In genomic region chr9:110892689-110893088, GRCh38 we compare ENCODE assay signal across 20 cellular contexts.
DNase-seq lines count a peak whose midpoint lies in the region; ATAC-seq, FAIRE-seq and TF ChIP-seq lines count a peak whose summit lies in the region.
"Had no signal": no experiment of that assay in that cellular context is flagged by ENCODE, and none has a peak within 500 bp of the region (broad histone marks: within the 10 kb centered on the region; RNA-seq: fewer than 3 reads in every experiment).

No MANE protein-coding gene starts in this region.

- peaks cover 18% of the 10 kb centered on the region for H3K4me1 ChIP-seq in A549
- H3K4me1 ChIP-seq in IMR-90 (ENCODE audit: control insufficient read depth, insufficient read depth, low read length), result peaks cover 7% of the 10 kb centered on the region
- no peaks in the 10 kb centered on the region for H3K4me1 ChIP-seq in GM12878 (ENCODE audit: control insufficient read depth, insufficient read depth, low read length)
- peaks cover 6% of the 10 kb centered on the region for H3K4me1 ChIP-seq in mesenchymal stem cell (ENCODE audit: control insufficient read depth, insufficient read depth, low read depth, low read length)
- no peaks in the 10 kb centered on the region for H3K4me1 ChIP-seq in breast epithelium
- H3K4me1 ChIP-seq: HAP-1 had no signal

- H2AK9ac ChIP-seq in IMR-90 (replicated peaks; ENCODE audit: low read depth, low read length, poor library complexity), result no peak overlapping the region

- H3K27ac Mint-ChIP-seq in natural killer cell, result no peak overlapping the region
- H3K27ac Mint-ChIP-seq: CD4-positive, alpha-beta memory T cell had no signal

- no peak overlapping the region for H4K91ac ChIP-seq in IMR-90 (ENCODE audit: insufficient read depth, low read depth, low read length)
- H4K91ac ChIP-seq in mesenchymal stem cell (ENCODE audit: low read length), result peak overlapping the region; percentile 39

- H2AK5ac ChIP-seq in IMR-90 (ENCODE audit: low read depth, low read length) (peak overlapping the region; percentile 39; the same call in 1 of the 2 replicates), mesenchymal stem cell (ENCODE audit: low read length, severe bottlenecking) (no peak overlapping the region)

- intact Hi-C loops in IMR-90 (cut with micrococcal nuclease) (no loop called here), GM12878 (cut with micrococcal nuclease; ENCODE audit: unreplicated experiment) (no loop called here), natural killer cell (cut with micrococcal nuclease) (no loop called here), breast epithelium (cut with DNase I; ENCODE audit: low total_unique reads) (no loop called here)

- H3K9ac ChIP-seq in IMR-90 (ENCODE audit: low read depth, low read length), result no peak overlapping the region
- no peak overlapping the region for H3K9ac ChIP-seq in GM12878 (ENCODE audit: control insufficient read depth, insufficient read depth, low read length)
- H3K9ac ChIP-seq in mesenchymal stem cell (ENCODE audit: low read length), result no peak overlapping the region
- H3K9ac ChIP-seq: GM23248 had no signal

- 0 out of 3 replicates have a peak, but pooled peaks cover 3% of the 10 kb centered on the region for H3K9me3 ChIP-seq in A549
- H3K9me3 ChIP-seq in IMR-90 (ENCODE audit: control insufficient read depth, insufficient read depth, low read length), result no peaks in the 10 kb centered on the region
- H3K9me3 ChIP-seq in GM12878 (replicated peaks; ENCODE audit: control insufficient read depth, insufficient read depth, low read length), result no peaks in the 10 kb centered on the region
- no peaks in the 10 kb centered on the region for H3K9me3 ChIP-seq in mesenchymal stem cell (ENCODE audit: control insufficient read depth, low read length)
- H3K9me3 ChIP-seq in breast epithelium, result no peaks in the 10 kb centered on the region
- H3K9me3 ChIP-seq: HAP-1 had no signal

- H3K9me3 Mint-ChIP-seq in natural killer cell, result peaks cover 5 to 8% of the 10 kb centered on the region in 2 donors

- TF ChIP-seq RAD21 in A549 (conservative IDR thresholded peaks at IDR 0.05 in 1 of 2, IDR thresholded peaks at IDR 0.05 in 1 of 2), result no peak
- no peak for TF ChIP-seq RAD21 in IMR-90 (IDR thresholded peaks at IDR 0.05; ENCODE audit: low read length)
- no peak for TF ChIP-seq RAD21 in GM12878 (IDR thresholded peaks at IDR 0.05; ENCODE audit: insufficient read depth, low read depth, low read length)

- in situ Hi-C loops in IMR-90 (cut with MboI; ENCODE audit: low sequenced_read_pairs), result no loop called here
- in situ Hi-C loops in GM12878 (cut with MboI), result no loop called here

- H4K20me1 ChIP-seq in IMR-90 (ENCODE audit: insufficient read depth, low read length) (peaks cover 7% of the 10 kb centered on the region; the same call in 1 of the 2 replicates), GM12878 (ENCODE audit: control insufficient read depth, insufficient read depth) (no peaks in the 10 kb centered on the region)

- TF ChIP-seq CTCF in A549 (IDR thresholded peaks at IDR 0.05) (no peak), IMR-90 (conservative IDR thresholded peaks at IDR 0.05; ENCODE audit: low read depth, low read length) (no peak), GM12878 (IDR thresholded peaks at IDR 0.05 in 2 of 3, conservative IDR thresholded peaks at IDR 0.05 in 1 of 3; ENCODE audit: control insufficient read depth in 2 of 3, extremely low read depth in 1 of 3, insufficient read depth in 1 of 3, low read depth in 3 of 3, low read length in 3 of 3) (no peak), natural killer cell (IDR thresholded peaks at IDR 0.05) (no peak), breast epithelium (IDR thresholded peaks at IDR 0.05) (no peak)

- H3K4me3 ChIP-seq in A549 (no peak overlapping the region), IMR-90 (ENCODE audit: insufficient read depth, low read depth, low read length) (no peak overlapping the region), GM12878 (no peak overlapping the region), mesenchymal stem cell (ENCODE audit: insufficient read depth in 1 of 2, low read depth in 1 of 2, low read length in 2 of 2) (no peak overlapping the region), breast epithelium (no peak overlapping the region)
- H3K4me3 ChIP-seq: GM23248, HAP-1, K562 had no signal

- H3K23ac ChIP-seq in IMR-90 (ENCODE audit: low read depth, low read length) (no peak overlapping the region), mesenchymal stem cell (ENCODE audit: low read length in 2 of 2) (no peak overlapping the region)

- CTCF ChIA-PET in A549 (lab: Yijun Ruan, JAX), result no interaction called here
- CTCF ChIA-PET in IMR-90 (lab: Yijun Ruan, JAX), result no interaction called here
- CTCF ChIA-PET in GM12878 (lab: Yijun Ruan, JAX), result interaction anchor here (1.1 kb wide), 1 partner anchor 9 kb away, joined by 3 read pairs; no protein-coding TSS in a partner anchor

- no peak overlapping the region for H2BK120ac ChIP-seq in IMR-90 (ENCODE audit: low read depth, low read length)
- H2BK120ac ChIP-seq in mesenchymal stem cell (ENCODE audit: low read depth, low read length), result no peak overlapping the region

- peak overlapping the region; percentile 64 to 80; a peak in 5 of 6 replicates for H3K27ac ChIP-seq in A549
- H3K27ac ChIP-seq in IMR-90 (ENCODE audit: insufficient read depth, low read length), result peak overlapping the region; percentile 81
- no peak overlapping the region for H3K27ac ChIP-seq in GM12878 (ENCODE audit: control insufficient read depth, insufficient read depth)
- H3K27ac ChIP-seq in mesenchymal stem cell (ENCODE audit: low read length, poor library complexity, severe bottlenecking), result peak overlapping the region; percentile 24
- H3K27ac ChIP-seq in breast epithelium, result peak overlapping the region in 1 of 2 donors; percentile 35
- H3K27ac ChIP-seq: 22Rv1, C4-2B, GM23248, HL-60 had no signal

- 88% methylated on average over 1 of the region's 1 CpG for WGBS in A549 (ENCODE audit: missing lambda C conversion rate)
- WGBS in IMR-90 (ENCODE audit: extremely low coverage in 2 of 2, insufficient read length in 1 of 2), 2 experiments, result no CpG with 5 or more reads among the region's 1 CpG
- 0% methylated on average over 1 of the region's 1 CpG for WGBS in GM12878 (ENCODE audit: insufficient coverage, insufficient replicate concordance, low lambda C conversion rate, missing lambda C conversion rate)
- 100% methylated on average over 1 of the region's 1 CpG for WGBS in mesenchymal stem cell

- H3K27me3 ChIP-seq in IMR-90 (ENCODE audit: control insufficient read depth, insufficient read depth, low read length) (no peaks in the 10 kb centered on the region), GM12878 (replicated peaks in 1 of 2; ENCODE audit: control insufficient read depth in 2 of 2, insufficient read depth in 2 of 2, low read length in 1 of 2) (no peaks in the 10 kb centered on the region), mesenchymal stem cell (ENCODE audit: control insufficient read depth in 1 of 2, insufficient read depth in 1 of 2, low read length in 2 of 2) (no peaks in the 10 kb centered on the region), breast epithelium (no peaks in the 10 kb centered on the region)

- H3K36me3 ChIP-seq in IMR-90 (ENCODE audit: control insufficient read depth, insufficient read depth, low read length), result peaks cover 13% of the 10 kb centered on the region
- no peaks in the 10 kb centered on the region for H3K36me3 ChIP-seq in GM12878 (ENCODE audit: control insufficient read depth in 2 of 2, insufficient read depth in 2 of 2, low read length in 1 of 2)
- peaks cover 0 to 34% of the 10 kb centered on the region in 2 experiments for H3K36me3 ChIP-seq in mesenchymal stem cell (ENCODE audit: control insufficient read depth in 1 of 2, insufficient read depth in 2 of 2, low read depth in 1 of 2, low read length in 2 of 2)
- no peaks in the 10 kb centered on the region for H3K36me3 ChIP-seq in breast epithelium
- H3K36me3 ChIP-seq: HAP-1 had no signal

- H3K27me3 Mint-ChIP-seq in natural killer cell (ENCODE audit: low read depth in 2 of 2), result no peaks in the 10 kb centered on the region
- H3K27me3 Mint-ChIP-seq: CD4-positive, alpha-beta memory T cell had no signal

- H3K4me2 ChIP-seq in A549, result no peak overlapping the region
- H3K4me2 ChIP-seq in IMR-90 (ENCODE audit: low read depth, low read length), result no peak overlapping the region
- no peak overlapping the region for H3K4me2 ChIP-seq in GM12878 (ENCODE audit: control insufficient read depth, insufficient read depth)
- H3K4me2 ChIP-seq in mesenchymal stem cell (ENCODE audit: low read length, poor library complexity, severe bottlenecking), result no peak overlapping the region

- peak overlapping the region in 1 of 2 experiments; percentile 54 for H2BK12ac ChIP-seq in mesenchymal stem cell (ENCODE audit: low read length in 2 of 2)

- BruUV-seq in IMR-90 (replicated peaks; lab: Mats Ljungman, UMichigan) (no TSS peak), GM12878 (replicated peaks; lab: Mats Ljungman, UMichigan) (no TSS peak)

- peaks cover 3% of the 10 kb centered on the region; the same call in 1 of the 2 replicates for H3K9me1 ChIP-seq in IMR-90 (ENCODE audit: insufficient read depth, low read length)

- H3K79me1 ChIP-seq in IMR-90 (ENCODE audit: low read depth in 1 of 2, low read length in 2 of 2) (peaks cover 27 to 60% of the 10 kb centered on the region in 2 experiments), mesenchymal stem cell (replicated peaks; ENCODE audit: low read length, poor library complexity, severe bottlenecking) (peaks cover 23% of the 10 kb centered on the region)

- H3K79me2 ChIP-seq in GM12878 (ENCODE audit: control insufficient read depth, insufficient read depth, low read length), result no peaks in the 10 kb centered on the region

- dilution Hi-C loops in IMR-90 (cut with HindIII; ENCODE audit: low sequenced_read_pairs, unreplicated experiment), result no loop called here

- H3K4me3 Mint-ChIP-seq in natural killer cell, result no peak overlapping the region
- H3K4me3 Mint-ChIP-seq: CD4-positive, alpha-beta memory T cell had no signal

- H3K4me1 Mint-ChIP-seq in natural killer cell, result no peaks in the 10 kb centered on the region
- H3K4me1 Mint-ChIP-seq: CD4-positive, alpha-beta memory T cell had no signal

- RAD21 ChIA-PET in GM12878 (lab: Charles Lee; ENCODE audit: unreplicated experiment), result no interaction called here

- TF ChIP-seq EP300 in A549 (IDR thresholded peaks at IDR 0.05), result no peak
- TF ChIP-seq EP300 in GM12878 (IDR thresholded peaks at IDR 0.05; ENCODE audit: borderline replicate concordance in 1 of 2, control insufficient read depth in 1 of 2, low read depth in 2 of 2, low read length in 2 of 2), result no peak

- no peak overlapping the region for H2BK20ac ChIP-seq in IMR-90 (ENCODE audit: low read depth, low read length)

- peak overlapping the region; percentile 41; the same call in 1 of the 2 replicates for H3K4ac ChIP-seq in IMR-90 (ENCODE audit: low read depth, low read length)
- H3K4ac ChIP-seq in mesenchymal stem cell (ENCODE audit: low read depth in 1 of 2, low read length in 2 of 2), result no peak overlapping the region

- H2BK15ac ChIP-seq in IMR-90 (ENCODE audit: low read depth, low read length) (no peak overlapping the region; the same call in 2 of the 3 replicates), mesenchymal stem cell (ENCODE audit: low read depth, poor library complexity, severe bottlenecking) (no peak overlapping the region)

- FAIRE-seq in A549 (lab: Jason Lieb, UNC) (no peak), GM12878 (lab: Jason Lieb, UNC) (no peak)
- FAIRE-seq: GM12891, K562 had no signal

- 0 out of 2 replicates have a peak overlapping the region, but pooled peaks have one; percentile 39 for H4K5ac ChIP-seq in IMR-90 (ENCODE audit: low read depth, low read length)

- no peak for ATAC-seq in A549
- ATAC-seq in IMR-90 (ENCODE audit: low read depth), result no peak
- peak; percentile 38; the same call in 1 of the 3 replicates for ATAC-seq in GM12878
- no peak for ATAC-seq in natural killer cell
- no peak for ATAC-seq in GM19023 (IDR thresholded peaks at IDR 0.05; ENCODE audit: unreplicated experiment)
- ATAC-seq: K562 had no signal

- H3K36me3 Mint-ChIP-seq in natural killer cell, result no peaks in the 10 kb centered on the region
- H3K36me3 Mint-ChIP-seq: CD4-positive, alpha-beta memory T cell had no signal

- no peak overlapping the region for H3K56ac ChIP-seq in IMR-90 (ENCODE audit: extremely low read depth, insufficient read depth, low read length)

- H3K18ac ChIP-seq in IMR-90 (ENCODE audit: low read depth, low read length), result peak overlapping the region; percentile 46
- H3K18ac ChIP-seq in mesenchymal stem cell (ENCODE audit: low read depth in 1 of 2, low read length in 2 of 2), result peak overlapping the region in 1 of 2 experiments; percentile 62

- TF ChIP-seq POLR2A in A549 (IDR thresholded peaks at IDR 0.05; ENCODE audit: low read length), result no peak
- no peak for TF ChIP-seq POLR2A in IMR-90 (IDR thresholded peaks at IDR 0.05; ENCODE audit: low read depth, low read length)
- TF ChIP-seq POLR2A in GM12878 (IDR thresholded peaks at IDR 0.05; ENCODE audit: low read depth, low read length), result no peak
- TF ChIP-seq POLR2A in breast epithelium (IDR thresholded peaks at IDR 0.05), result no peak

- H2AFZ ChIP-seq in IMR-90 (replicated peaks; ENCODE audit: low read length, poor library complexity) (no peak overlapping the region), GM12878 (ENCODE audit: control insufficient read depth, low read depth, low read length) (no peak overlapping the region), mesenchymal stem cell (ENCODE audit: low read depth, low read length) (no peak overlapping the region)
- H2AFZ ChIP-seq: GM23248 had no signal

- SMC1A ChIA-PET in GM12878 (lab: Charles Lee; ENCODE audit: uncharacterized antibody, unreplicated experiment), result interaction anchor here (0.7 to 1.4 kb wide), 5 partner anchors 15 to 102 kb away, joined by 3 to 4 read pairs (median 3); no protein-coding TSS in a partner anchor

- DNase-seq in A549 (ENCODE audit: low read depth in 1 of 2, low spot score in 1 of 2) (no peak), IMR-90 (no peak), GM12878 (ENCODE audit: low read depth, low spot score) (no peak), mesenchymal stem cell (no peak), DMS153 treated with DMSO at 0.1 percent for 48 hours (lab: John Stamatoyannopoulos, UW; ENCODE audit: unreplicated experiment) (no peak), natural killer cell (no peak), breast epithelium (ENCODE audit: low spot score in 2 of 2) (no peak)
- DNase-seq: ACHN; AML-193; CD4-positive, alpha-beta memory T cell; DMS153; DMS79 treated with DMSO at 0.1 percent for 48 hours; GM23248 had no signal

- POLR2A ChIA-PET in A549 (lab: Yijun Ruan, JAX) (no interaction called here), IMR-90 (lab: Charles Lee; ENCODE audit: unreplicated experiment) (no interaction called here), GM12878 (lab: Charles Lee) (interaction anchor here (0.6 to 0.7 kb wide), 2 partner anchors 8 to 550 kb away, joined by 3 read pairs; no protein-coding TSS in a partner anchor)

- H4K8ac ChIP-seq in IMR-90 (ENCODE audit: low read depth in 2 of 2, low read length in 2 of 2) (peak overlapping the region in 1 of 2 experiments; percentile 48; a peak in 3 of 4 replicates), mesenchymal stem cell (ENCODE audit: low read length) (peak overlapping the region; percentile 69)

- no peak overlapping the region for H3K14ac ChIP-seq in IMR-90 (replicated peaks; ENCODE audit: low read depth, low read length)
- no peak overlapping the region for H3K14ac ChIP-seq in mesenchymal stem cell (ENCODE audit: low read length in 2 of 2)

- H2BK5ac ChIP-seq in IMR-90 (ENCODE audit: low read depth, low read length, poor library complexity, severe bottlenecking) (peak overlapping the region; percentile 15), mesenchymal stem cell (ENCODE audit: low read depth, low read length, poor library complexity, severe bottlenecking) (no peak overlapping the region)
